8 cellular contexts compared by ENCODE assay signal in the genomic region with DNA sequence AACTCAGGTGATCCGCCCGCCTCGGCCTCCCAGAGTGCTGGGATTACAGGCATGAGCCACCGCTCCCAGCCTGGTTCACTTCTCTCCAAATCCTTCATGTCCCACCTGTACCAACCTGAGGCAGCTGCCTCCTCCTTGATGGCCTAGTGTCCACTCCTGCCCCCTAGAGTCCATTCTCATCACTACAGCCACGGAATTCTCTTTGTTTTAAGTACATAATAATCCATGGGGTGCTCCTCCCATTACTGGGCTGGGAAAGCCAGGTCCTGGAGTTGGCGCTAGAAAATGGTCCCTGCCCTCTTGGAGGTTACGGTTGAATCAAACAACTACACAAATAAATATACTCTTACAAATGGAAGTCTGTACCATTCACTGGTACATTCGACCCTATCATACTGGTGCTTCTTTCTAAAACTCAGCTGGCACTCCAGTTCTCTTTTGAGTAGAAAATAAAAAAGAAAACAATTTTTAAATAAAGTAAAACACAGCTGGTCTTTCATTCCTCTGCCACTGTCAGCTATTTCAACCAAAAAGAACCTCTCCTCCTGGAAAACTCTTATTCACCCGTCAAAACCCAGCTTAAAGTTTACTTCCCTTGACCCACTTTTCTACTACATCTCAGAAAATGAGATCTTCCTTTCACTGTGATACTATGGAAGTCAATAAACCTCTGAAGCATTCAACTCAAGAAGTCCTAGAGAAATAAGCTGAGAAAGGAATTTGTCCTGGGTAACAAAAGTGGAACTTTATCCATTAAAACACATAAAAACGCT. TPM values are rescaled to one million over a fixed set of nuclear protein-coding genes. Genes with fewer than 3 reads are reported as not detected.
A peak's percentile ranks its signal among the peaks of the same experiment; 100 is the strongest.
DNase-seq lines count a peak whose midpoint lies in the region; ATAC-seq, FAIRE-seq and TF ChIP-seq lines count a peak whose summit lies in the region.

No MANE protein-coding gene starts in this region.

- H3K4me1 ChIP-seq in Loucy (ENCODE audit: insufficient read depth, low read length, poor library complexity, severe bottlenecking) (no peaks in the 10 kb centered on the region), adrenal gland (replicated peaks in 1 of 2) (peaks cover 3 to 17% of the 10 kb centered on the region in 2 donors)

- H3K4me3 Mint-ChIP-seq in mesothelial cell of epicardium = no peak overlapping the region

- H3K27ac Mint-ChIP-seq in mesothelial cell of epicardium = no peak overlapping the region

- ATAC-seq in GM21381 (IDR thresholded peaks at IDR 0.05; ENCODE audit: unreplicated experiment) = no peak
- no peak for ATAC-seq in GM18517 (IDR thresholded peaks at IDR 0.05; ENCODE audit: unreplicated experiment)

- no peaks in the 10 kb centered on the region for H3K4me1 Mint-ChIP-seq in mesothelial cell of epicardium

- H3K27ac ChIP-seq in adrenal gland = peak overlapping the region in 3 of 5 donors; percentile 0 to 33 (median 17)

- intact Hi-C loops in adrenal gland (cut with DNase I) = no loop called here

- no peak overlapping the region for H3K4me2 ChIP-seq in Loucy (ENCODE audit: low read depth, low read length, poor library complexity, severe bottlenecking)

- WGBS in adrenal gland, 4 donors = 79 to 86% (median 82%) methylated on average over 9 to 10 of the region's 10 CpGs

- no peaks in the 10 kb centered on the region for H3K27me3 ChIP-seq in Loucy (ENCODE audit: insufficient read depth, low read length, poor library complexity, severe bottlenecking)
- H3K27me3 ChIP-seq in adrenal gland = no peaks in the 10 kb centered on the region

- H3K36me3 ChIP-seq in Loucy (ENCODE audit: insufficient read depth, low read length) (no peaks in the 10 kb centered on the region), adrenal gland (replicated peaks in 1 of 2) (no peaks in the 10 kb centered on the region)

- no peak overlapping the region for H3K4me3 ChIP-seq in Loucy (ENCODE audit: low read length, poor library complexity, severe bottlenecking)
- H3K4me3 ChIP-seq in adrenal gland = no peak overlapping the region

- H2AFZ ChIP-seq in Loucy (ENCODE audit: low read length) = no peak overlapping the region

- TF ChIP-seq CTCF in Loucy (conservative IDR thresholded peaks at IDR 0.05; ENCODE audit: low read length) = peak; percentile 68
- TF ChIP-seq CTCF in adrenal gland (IDR thresholded peaks at IDR 0.05) = peak in 4 of 6 experiments; percentile 19 to 37 (median 32)
- peak; percentile 23 for TF ChIP-seq CTCF in mesothelial cell of epicardium (IDR thresholded peaks at IDR 0.05; ENCODE audit: unreplicated experiment)

- DNase-seq in DMS53 (lab: John Stamatoyannopoulos, UW) (peak; percentile 50), DMS53 treated with DMSO at 0.1 percent for 48 hours (lab: John Stamatoyannopoulos, UW; ENCODE audit: unreplicated experiment) (no peak), adrenal gland (peak in 2 of 7 donors; percentile 43 to 63), mesothelial cell of epicardium (ENCODE audit: low spot score in 2 of 2, unreplicated experiment in 2 of 2) (no peak), GM12892 (ENCODE audit: insufficient read length) (no peak)

- no peak for TF ChIP-seq POLR2A in adrenal gland (IDR thresholded peaks at IDR 0.05)
- TF ChIP-seq POLR2A in GM12892 (IDR thresholded peaks at IDR 0.05; ENCODE audit: low read depth, low read length) = no peak

- no peaks in the 10 kb centered on the region for H3K36me3 Mint-ChIP-seq in mesothelial cell of epicardium

- H3F3A ChIP-seq in Loucy (ENCODE audit: low read depth) = no peaks in the 10 kb centered on the region

- H3K9me3 ChIP-seq in Loucy (ENCODE audit: insufficient read depth, low read depth, low read length) = no peaks in the 10 kb centered on the region
- H3K9me3 ChIP-seq in adrenal gland (replicated peaks in 1 of 3) = no peaks in the 10 kb centered on the region

- no peaks in the 10 kb centered on the region for H4K20me1 ChIP-seq in Loucy (ENCODE audit: insufficient read depth, low read length, poor library complexity, severe bottlenecking)

- no peaks in the 10 kb centered on the region for H3K9me2 ChIP-seq in Loucy (replicated peaks; ENCODE audit: low read depth, low read length)

- peaks cover 2% of the 10 kb centered on the region for H3K27me3 Mint-ChIP-seq in mesothelial cell of epicardium (ENCODE audit: low read depth)

- FAIRE-seq in GM12892 (lab: Jason Lieb, UNC) = no peak

- H3K9ac ChIP-seq in Loucy (ENCODE audit: low read depth, low read length, poor library complexity, severe bottlenecking) = no peak overlapping the region

- no peaks in the 10 kb centered on the region for H3K79me2 ChIP-seq in Loucy (ENCODE audit: insufficient read depth, low read length)

- peaks cover 19% of the 10 kb centered on the region for H3K9me3 Mint-ChIP-seq in mesothelial cell of epicardium

RNA-seq across cellular contexts. Expression of gene ARHGEF18, which starts 22.4 kb away (rescaled TPM):
- total RNA-seq in adrenal gland (10 to 100 TPM; 27.4 to 52.3 (median 37.4) TPM), mesothelial cell of epicardium (45.3 to 50.3 TPM (median 47.8 TPM) in 3 replicates)
- polyA plus RNA-seq in adrenal gland = 10 to 100 TPM in 2 of 3 donors, 1 to 10 TPM in 1; 5.9 to 20.4 (median 12.5) TPM
- 3.8 TPM for polyA plus RNA-seq in GM12892 (2012; ENCODE audit: missing spikeins)

RNA-seq across cellular contexts. Expression of gene INSR, which starts 32.1 kb away (rescaled TPM):
- total RNA-seq in adrenal gland (100 to 1,000 TPM in 6 of 8 donors, 10 to 100 TPM in 2; 83.9 to 327 (median 120) TPM), mesothelial cell of epicardium (42.3 to 46.5 TPM (median 44.7 TPM) in 3 replicates)
- 10 to 100 TPM; 19.0 to 59.4 (median 42.1) TPM for polyA plus RNA-seq in adrenal gland
- polyA plus RNA-seq in GM12892 (2012; ENCODE audit: missing spikeins) = 22.0 TPM
